ENCODE assay signal across 10 cellular contexts in the genomic region with DNA sequence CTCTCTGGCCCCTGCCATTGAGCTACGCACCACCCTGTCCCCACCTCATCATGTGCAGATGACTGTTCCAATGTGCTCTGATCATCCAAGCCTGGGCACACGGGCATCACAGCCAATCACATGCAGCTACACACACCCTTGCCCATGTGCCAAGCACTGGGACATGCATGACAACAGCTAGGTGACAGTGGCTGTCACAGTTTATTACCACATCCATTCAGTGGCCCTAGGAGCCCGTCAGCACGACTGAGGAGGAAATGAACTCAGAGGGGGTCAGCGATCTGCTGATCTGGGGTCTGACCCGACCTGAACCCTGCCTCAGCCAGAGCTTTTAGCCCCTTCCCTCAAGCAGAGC. TPM values are rescaled to one million over a fixed set of nuclear protein-coding genes. Genes with fewer than 3 reads are reported as not detected.
A peak's percentile ranks its signal among the peaks of the same experiment; 100 is the strongest.
DNase-seq lines count a peak whose midpoint lies in the region; ATAC-seq and TF ChIP-seq lines count a peak whose summit lies in the region.
"Had no signal": no experiment of that assay in that cellular context is flagged by ENCODE, and none has a peak within 500 bp of the region (broad histone marks: within the 10 kb centered on the region; RNA-seq: fewer than 3 reads in every experiment).

No MANE protein-coding gene starts in this region.

- intact Hi-C loops in left lung (cut with DNase I) (no loop called here), upper lobe of right lung (cut with DNase I) (no loop called here)

- TF ChIP-seq CTCF in WTC11 (IDR thresholded peaks at IDR 0.05) (no peak), left lung (IDR thresholded peaks at IDR 0.05) (no peak), upper lobe of right lung (IDR thresholded peaks at IDR 0.05) (no peak)

- peak overlapping the region; percentile 51 for H3K4me3 Mint-ChIP-seq in activated naive CD4-positive, alpha-beta T cell treated with anti-CD3 and anti-CD28 coated beads, Interleukin-2, amount 50 U/mL, for 24 hours
- no peak overlapping the region for H3K4me3 Mint-ChIP-seq in WTC11

- no peaks in the 10 kb centered on the region for H3K36me3 Mint-ChIP-seq in activated naive CD4-positive, alpha-beta T cell treated with anti-CD3 and anti-CD28 coated beads, Interleukin-2, amount 50 U/mL, for 24 hours
- H3K36me3 Mint-ChIP-seq in WTC11 = no peaks in the 10 kb centered on the region

- peaks cover 84% of the 10 kb centered on the region for H3K4me1 Mint-ChIP-seq in activated naive CD4-positive, alpha-beta T cell treated with anti-CD3 and anti-CD28 coated beads, Interleukin-2, amount 50 U/mL, for 24 hours
- H3K4me1 Mint-ChIP-seq in WTC11 = peaks cover 24% of the 10 kb centered on the region

- H3K27ac ChIP-seq in left lung (peak overlapping the region; percentile 67 to 98), upper lobe of right lung (peak overlapping the region; percentile 81), substantia nigra (ENCODE audit: low read depth, low read length, poor library complexity, severe bottlenecking) (no peak overlapping the region)

- no peaks in the 10 kb centered on the region for H3K9me3 Mint-ChIP-seq in activated naive CD4-positive, alpha-beta T cell treated with anti-CD3 and anti-CD28 coated beads, Interleukin-2, amount 50 U/mL, for 24 hours
- no peaks in the 10 kb centered on the region for H3K9me3 Mint-ChIP-seq in WTC11

- H3K9me3 ChIP-seq in left lung (no peaks in the 10 kb centered on the region), upper lobe of right lung (no peaks in the 10 kb centered on the region)

- H3K27ac Mint-ChIP-seq in activated naive CD4-positive, alpha-beta T cell treated with anti-CD3 and anti-CD28 coated beads, Interleukin-2, amount 50 U/mL, for 24 hours = peak overlapping the region; percentile 94
- H3K27ac Mint-ChIP-seq in WTC11 = peak overlapping the region; percentile 42; the same call in 1 of the 2 replicates

- no peak overlapping the region for H3K4me3 ChIP-seq in left lung
- no peak overlapping the region for H3K4me3 ChIP-seq in upper lobe of right lung

- H3K4me1 ChIP-seq in left lung (peaks cover 0 to 79% of the 10 kb centered on the region in 2 donors), upper lobe of right lung (peaks cover 61% of the 10 kb centered on the region)

- no peak for DNase-seq in activated naive CD4-positive, alpha-beta T cell treated with Interleukin-2 at 50 U/mL for 16 hours
- no peak for DNase-seq in WTC11 (ENCODE audit: low spot score)
- DNase-seq in left lung = no peak
- no peak for DNase-seq in upper lobe of right lung
- no peak for DNase-seq in substantia nigra (lab: John Stamatoyannopoulos, UW)
- DNase-seq in NCI-H1436 (lab: John Stamatoyannopoulos, UW) = no peak
- DNase-seq: NCI-H1048 had no signal

- CTCF ChIA-PET in WTC11 (lab: Charles Lee) = interaction anchor here (0.6 to 2.3 kb wide), 10 partner anchors 9 to 127 kb away, joined by 3 to 14 read pairs (median 6); a partner anchor contains a TSS

- no peaks in the 10 kb centered on the region for H3K27me3 Mint-ChIP-seq in activated naive CD4-positive, alpha-beta T cell treated with anti-CD3 and anti-CD28 coated beads, Interleukin-2, amount 50 U/mL, for 24 hours
- no peaks in the 10 kb centered on the region; the same call in 1 of the 2 replicates for H3K27me3 Mint-ChIP-seq in WTC11 (ENCODE audit: low read depth)

- no peak for ATAC-seq in WTC11
- ATAC-seq in left lung = peak; percentile 9
- ATAC-seq in upper lobe of right lung = peak; percentile 31
- no peak for ATAC-seq in HG03159 (IDR thresholded peaks at IDR 0.05; ENCODE audit: unreplicated experiment)

- POLR2A ChIA-PET in WTC11 (lab: Charles Lee) = interaction anchor here (1.7 kb wide), 1 partner anchor 11 kb away, joined by 6 read pairs; a partner anchor contains a TSS

- no peaks in the 10 kb centered on the region for H3K27me3 ChIP-seq in left lung
- H3K27me3 ChIP-seq in upper lobe of right lung = no peaks in the 10 kb centered on the region

- peaks cover 0 to 4% of the 10 kb centered on the region in 2 donors for H3K36me3 ChIP-seq in left lung
- no peaks in the 10 kb centered on the region for H3K36me3 ChIP-seq in upper lobe of right lung

TF ChIP-seq in WTC11, 78 proteins besides CTCF, POLR2A, EP300 and RAD21 (continues in another document):
- TF ChIP-seq CBFB (CRISPR knock-in tag; IDR thresholded peaks at IDR 0.05; ENCODE audit: low read depth) (no peak), NFYB (CRISPR knock-in tag; conservative IDR thresholded peaks at IDR 0.05; ENCODE audit: low read depth) (no peak), SMAD3 (CRISPR knock-in tag; IDR thresholded peaks at IDR 0.05; ENCODE audit: borderline replicate concordance) (no peak), ZBTB21 (CRISPR knock-in tag; IDR thresholded peaks at IDR 0.05; ENCODE audit: borderline replicate concordance) (no peak), ZNF423 (CRISPR knock-in tag; IDR thresholded peaks at IDR 0.05) (no peak), FOXJ3 (CRISPR knock-in tag; IDR thresholded peaks at IDR 0.05; ENCODE audit: borderline replicate concordance) (no peak), HMGA2 (CRISPR knock-in tag; IDR thresholded peaks at IDR 0.05) (no peak), FOXP1 (CRISPR knock-in tag; IDR thresholded peaks at IDR 0.05; ENCODE audit: borderline replicate concordance) (no peak), CREM (CRISPR knock-in tag; IDR thresholded peaks at IDR 0.05) (no peak), TEAD4 (CRISPR knock-in tag; IDR thresholded peaks at IDR 0.05) (no peak), ELF4 (CRISPR knock-in tag; IDR thresholded peaks at IDR 0.05; ENCODE audit: low read depth) (no peak)
- TF ChIP-seq, protein P1, sequence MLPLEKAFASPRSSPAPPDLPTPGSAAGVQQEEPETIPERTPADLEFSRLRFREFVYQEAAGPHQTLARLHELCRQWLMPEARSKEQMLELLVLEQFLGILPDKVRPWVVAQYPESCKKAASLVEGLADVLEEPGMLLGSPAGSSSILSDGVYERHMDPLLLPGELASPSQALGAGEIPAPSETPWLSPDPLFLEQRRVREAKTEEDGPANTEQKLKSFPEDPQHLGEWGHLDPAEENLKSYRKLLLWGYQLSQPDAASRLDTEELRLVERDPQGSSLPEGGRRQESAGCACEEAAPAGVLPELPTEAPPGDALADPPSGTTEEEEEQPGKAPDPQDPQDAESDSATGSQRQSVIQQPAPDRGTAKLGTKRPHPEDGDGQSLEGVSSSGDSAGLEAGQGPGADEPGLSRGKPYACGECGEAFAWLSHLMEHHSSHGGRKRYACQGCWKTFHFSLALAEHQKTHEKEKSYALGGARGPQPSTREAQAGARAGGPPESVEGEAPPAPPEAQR (CRISPR knock-in tag; IDR thresholded peaks at IDR 0.05) = no peak
- TF ChIP-seq, protein P2, sequence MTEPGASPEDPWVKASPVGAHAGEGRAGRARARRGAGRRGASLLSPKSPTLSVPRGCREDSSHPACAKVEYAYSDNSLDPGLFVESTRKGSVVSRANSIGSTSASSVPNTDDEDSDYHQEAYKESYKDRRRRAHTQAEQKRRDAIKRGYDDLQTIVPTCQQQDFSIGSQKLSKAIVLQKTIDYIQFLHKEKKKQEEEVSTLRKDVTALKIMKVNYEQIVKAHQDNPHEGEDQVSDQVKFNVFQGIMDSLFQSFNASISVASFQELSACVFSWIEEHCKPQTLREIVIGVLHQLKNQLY (CRISPR knock-in tag; IDR thresholded peaks at IDR 0.05) = no peak
- TF ChIP-seq, protein P3, sequence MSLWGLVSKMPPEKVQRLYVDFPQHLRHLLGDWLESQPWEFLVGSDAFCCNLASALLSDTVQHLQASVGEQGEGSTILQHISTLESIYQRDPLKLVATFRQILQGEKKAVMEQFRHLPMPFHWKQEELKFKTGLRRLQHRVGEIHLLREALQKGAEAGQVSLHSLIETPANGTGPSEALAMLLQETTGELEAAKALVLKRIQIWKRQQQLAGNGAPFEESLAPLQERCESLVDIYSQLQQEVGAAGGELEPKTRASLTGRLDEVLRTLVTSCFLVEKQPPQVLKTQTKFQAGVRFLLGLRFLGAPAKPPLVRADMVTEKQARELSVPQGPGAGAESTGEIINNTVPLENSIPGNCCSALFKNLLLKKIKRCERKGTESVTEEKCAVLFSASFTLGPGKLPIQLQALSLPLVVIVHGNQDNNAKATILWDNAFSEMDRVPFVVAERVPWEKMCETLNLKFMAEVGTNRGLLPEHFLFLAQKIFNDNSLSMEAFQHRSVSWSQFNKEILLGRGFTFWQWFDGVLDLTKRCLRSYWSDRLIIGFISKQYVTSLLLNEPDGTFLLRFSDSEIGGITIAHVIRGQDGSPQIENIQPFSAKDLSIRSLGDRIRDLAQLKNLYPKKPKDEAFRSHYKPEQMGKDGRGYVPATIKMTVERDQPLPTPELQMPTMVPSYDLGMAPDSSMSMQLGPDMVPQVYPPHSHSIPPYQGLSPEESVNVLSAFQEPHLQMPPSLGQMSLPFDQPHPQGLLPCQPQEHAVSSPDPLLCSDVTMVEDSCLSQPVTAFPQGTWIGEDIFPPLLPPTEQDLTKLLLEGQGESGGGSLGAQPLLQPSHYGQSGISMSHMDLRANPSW (CRISPR knock-in tag; conservative IDR thresholded peaks at IDR 0.05; ENCODE audit: low read depth) = no peak

RNA-seq across cellular contexts. Expression of a gene that starts 10.2 kb away (rescaled TPM):
- total RNA-seq in WTC11 (2021) = 70.8 to 92.9 TPM (median 92.3 TPM) in 3 replicates
- total RNA-seq in left lung = 100 to 1,000 TPM; 210 to 347 TPM
- total RNA-seq in upper lobe of right lung = 169 TPM

RNA-seq across cellular contexts. Expression of a gene that starts 16.4 kb away (rescaled TPM):
- total RNA-seq in WTC11 (2021) (12.4 to 14.1 TPM (median 14.1 TPM) in 3 replicates), left lung (10 to 100 TPM; 24.0 to 43.1 TPM), upper lobe of right lung (37.0 TPM)

RNA-seq across cellular contexts. Expression of a gene that starts 27.7 kb away (rescaled TPM):
- 2.8 to 3.7 TPM (median 3.4 TPM) in 3 replicates for total RNA-seq in WTC11 (2021)
- total RNA-seq in left lung = 100 to 1,000 TPM in 1 of 2 donors, 10 to 100 TPM in 1; 96.7 to 170 TPM
- total RNA-seq in upper lobe of right lung = 348 TPM
- total RNA-seq: renal cortical epithelial cell had no signal

RNA-seq across cellular contexts. Expression of a gene that starts 56.0 kb away (rescaled TPM):
- total RNA-seq in WTC11 (2021) (32.0 to 40.8 TPM (median 35.3 TPM) in 3 replicates), left lung (10 to 100 TPM; 12.1 to 13.6 TPM), upper lobe of right lung (10.3 TPM)

Comparison
In these comparisons a context has a peak if more than half of its experiments do, and no peak if none do; other contexts are left out.
1. ATAC-seq: peak in left lung (single experiment) and upper lobe of right lung (single experiment); none in WTC11 (single experiment) and HG03159 (single experiment).
2. RNA of a gene that starts 27.7 kb away (total RNA-seq): 348 TPM in upper lobe of right lung (single experiment) and 96.7 to 170 TPM in left lung; 2.8 to 3.7 TPM in WTC11; every median in the first group is over 10 times any median in the second.